In genomic region chr18:76056467-76057194, GRCh38 we compare ENCODE assay signal across 21 cellular contexts.
DNase-seq lines count a peak whose midpoint lies in the region; ATAC-seq, FAIRE-seq and TF ChIP-seq lines count a peak whose summit lies in the region.
"Had no signal": no experiment of that assay in that cellular context is flagged by ENCODE, and none has a peak within 500 bp of the region (broad histone marks: within the 10 kb centered on the region; RNA-seq: fewer than 3 reads in every experiment).

No MANE protein-coding gene starts in this region.

- no peaks in the 10 kb centered on the region for H3K36me3 Mint-ChIP-seq in activated CD4-positive, alpha-beta memory T cell treated with anti-CD3 and anti-CD28 coated beads for 36 hours
- H3K36me3 Mint-ChIP-seq: activated naive CD8-positive, alpha-beta T cell treated with anti-CD3 and anti-CD28 coated beads for 36 hours; brain; CD4-positive, alpha-beta memory T cell had no signal

- no peaks in the 10 kb centered on the region for H3K9me3 Mint-ChIP-seq in activated CD4-positive, alpha-beta memory T cell treated with anti-CD3 and anti-CD28 coated beads for 36 hours
- H3K9me3 Mint-ChIP-seq: activated naive CD8-positive, alpha-beta T cell treated with anti-CD3 and anti-CD28 coated beads for 36 hours; activated T-helper 17 cell treated with anti-CD3 and anti-CD28 coated beads, Interleukin-2, amount 50 U/mL, for 72 hours had no signal

- H3K27ac Mint-ChIP-seq in activated CD4-positive, alpha-beta memory T cell treated with anti-CD3 and anti-CD28 coated beads for 36 hours: no peak overlapping the region
- H3K27ac Mint-ChIP-seq: activated naive CD8-positive, alpha-beta T cell treated with anti-CD3 and anti-CD28 coated beads for 36 hours; activated T-helper 17 cell treated with anti-CD3 and anti-CD28 coated beads, Interleukin-2, amount 50 U/mL, for 72 hours; CD4-positive, alpha-beta memory T cell had no signal

- no peaks in the 10 kb centered on the region for H3K27me3 ChIP-seq in lower lobe of right lung (ENCODE audit: low read depth)
- H3K27me3 ChIP-seq in gastrocnemius medialis: no peaks in the 10 kb centered on the region
- H3K27me3 ChIP-seq: foreskin keratinocyte, tibial artery had no signal

- no peak overlapping the region for H3K4me3 ChIP-seq in fibroblast of the aortic adventitia (ENCODE audit: low read depth, low read length)
- peak overlapping the region; percentile 12 for H3K4me3 ChIP-seq in lower lobe of right lung
- no peak overlapping the region for H3K4me3 ChIP-seq in gastrocnemius medialis
- H3K4me3 ChIP-seq: tibial artery had no signal

- no peaks in the 10 kb centered on the region for H3K36me3 ChIP-seq in lower lobe of right lung
- no peaks in the 10 kb centered on the region for H3K36me3 ChIP-seq in gastrocnemius medialis
- H3K36me3 ChIP-seq: tibial artery had no signal

- POLR2A ChIA-PET in activated CD4-positive, alpha-beta memory T cell treated with anti-CD3 and anti-CD28 coated beads for 36 hours (lab: Charles Lee): no interaction called here

- peaks cover 2% of the 10 kb centered on the region for H3K27me3 Mint-ChIP-seq in activated CD4-positive, alpha-beta memory T cell treated with anti-CD3 and anti-CD28 coated beads for 36 hours
- H3K27me3 Mint-ChIP-seq: activated naive CD8-positive, alpha-beta T cell treated with anti-CD3 and anti-CD28 coated beads for 36 hours; activated T-helper 17 cell treated with anti-CD3 and anti-CD28 coated beads, Interleukin-2, amount 50 U/mL, for 72 hours; brain had no signal

- no peaks in the 10 kb centered on the region for H3K4me1 Mint-ChIP-seq in activated CD4-positive, alpha-beta memory T cell treated with anti-CD3 and anti-CD28 coated beads for 36 hours (ENCODE audit: low read depth)
- H3K4me1 Mint-ChIP-seq: activated naive CD8-positive, alpha-beta T cell treated with anti-CD3 and anti-CD28 coated beads for 36 hours; activated T-helper 17 cell treated with anti-CD3 and anti-CD28 coated beads, Interleukin-2, amount 50 U/mL, for 72 hours; CD4-positive, alpha-beta memory T cell had no signal

- H3K27ac ChIP-seq in lower lobe of right lung: no peak overlapping the region
- no peak overlapping the region for H3K27ac ChIP-seq in gastrocnemius medialis
- H3K27ac ChIP-seq: foreskin keratinocyte, tibial artery had no signal

- no peak for TF ChIP-seq CTCF in D721Med (IDR thresholded peaks at IDR 0.05; ENCODE audit: insufficient read depth, missing control alignments)
- TF ChIP-seq CTCF in fibroblast of the aortic adventitia (IDR thresholded peaks at IDR 0.05; ENCODE audit: insufficient read depth, low read length): no peak
- no peak for TF ChIP-seq CTCF in lower lobe of right lung (IDR thresholded peaks at IDR 0.05)
- TF ChIP-seq CTCF in gastrocnemius medialis (IDR thresholded peaks at IDR 0.05 in 4 of 5, conservative IDR thresholded peaks at IDR 0.05 in 1 of 5): no peak

- peak; percentile 30 to 37 for ATAC-seq in lower lobe of right lung
- ATAC-seq in gastrocnemius medialis: peak in 1 of 2 donors; percentile 33
- no peak for ATAC-seq in GM21390 (IDR thresholded peaks at IDR 0.05; ENCODE audit: unreplicated experiment)
- ATAC-seq: activated T-helper 17 cell treated with anti-CD3 and anti-CD28 coated beads, Interleukin-2, amount 50 U/mL, for 72 hours; foreskin keratinocyte; stimulated activated naive CD8-positive, alpha-beta T cell treated with anti-CD3 and anti-CD28 coated beads, Interleukin-15, Interleukin-2, amounts not matched to agents 100 U/mL and 50 U/mL, for 24 hours had no signal

- DNase-seq in D721Med (ENCODE audit: insufficient read length, low spot score) (no peak), fibroblast of the aortic adventitia (ENCODE audit: low read depth) (peak; percentile 0), lower lobe of right lung (no peak), gastrocnemius medialis (peak; percentile 3 to 33), anterior cingulate cortex (lab: John Stamatoyannopoulos, UW) (no peak), putamen (ENCODE audit: low spot score) (no peak)
- no peak for DNase-seq in activated CD4-positive, alpha-beta memory T cell treated with anti-CD3 and anti-CD28 coated beads for 36 hours
- DNase-seq: activated CD4-positive, alpha-beta T cell treated with anti-CD3 and anti-CD28 coated beads, Interleukin-2, amount 50 U/mL, for 1 hour; activated naive CD8-positive, alpha-beta T cell treated with anti-CD3 and anti-CD28 coated beads for 36 hours; AML-193; CD4-positive, alpha-beta memory T cell; DMS 273 treated with DMSO at 0.1 percent for 48 hours; foreskin keratinocyte; islet precursor cell; NCI-H1417; retina; stimulated activated naive CD8-positive, alpha-beta T cell treated with anti-CD3 and anti-CD28 coated beads, Interleukin-15, Interleukin-2, amounts not matched to agents 100 U/mL and 50 U/mL, for 24 hours had no signal

- intact Hi-C loops in lower lobe of right lung (cut with DNase I): no loop called here
- intact Hi-C loops in gastrocnemius medialis (cut with DNase I; ENCODE audit: low total_unique reads): no loop called here
- intact Hi-C loops in activated CD4-positive, alpha-beta memory T cell treated with anti-CD3 and anti-CD28 coated beads for 36 hours (cut with micrococcal nuclease): no loop called here

- no peak overlapping the region for H3K4me3 Mint-ChIP-seq in activated CD4-positive, alpha-beta memory T cell treated with anti-CD3 and anti-CD28 coated beads for 36 hours
- H3K4me3 Mint-ChIP-seq: activated naive CD8-positive, alpha-beta T cell treated with anti-CD3 and anti-CD28 coated beads for 36 hours; activated T-helper 17 cell treated with anti-CD3 and anti-CD28 coated beads, Interleukin-2, amount 50 U/mL, for 72 hours; brain; CD4-positive, alpha-beta memory T cell had no signal

- in situ Hi-C loops in gastrocnemius medialis (cut with MboI; ENCODE audit: low sequenced_read_pairs in 4 of 4): no loop called here

- no peak for TF ChIP-seq POLR2A in gastrocnemius medialis (IDR thresholded peaks at IDR 0.05)

- no peaks in the 10 kb centered on the region for H3K9me3 ChIP-seq in lower lobe of right lung
- H3K9me3 ChIP-seq in gastrocnemius medialis: no peaks in the 10 kb centered on the region
- H3K9me3 ChIP-seq: tibial artery had no signal

- H3K4me1 ChIP-seq in lower lobe of right lung (no peaks in the 10 kb centered on the region), gastrocnemius medialis (no peaks in the 10 kb centered on the region)
- H3K4me1 ChIP-seq: foreskin keratinocyte, tibial artery had no signal

- FAIRE-seq in D721Med (lab: Jason Lieb, UNC): peak; percentile 29

- CTCF ChIA-PET in activated CD4-positive, alpha-beta memory T cell treated with anti-CD3 and anti-CD28 coated beads for 36 hours (lab: Charles Lee): no interaction called here

Comparison
In these comparisons a context has a peak if more than half of its experiments do, and no peak if none do; other contexts are left out.
1. DNase-seq: peak in fibroblast of the aortic adventitia (single experiment) and gastrocnemius medialis (2 of 2); none in D721Med (single experiment), lower lobe of right lung (single experiment), anterior cingulate cortex (0 of 58), putamen (single experiment) and activated CD4-positive, alpha-beta memory T cell treated with anti-CD3 and anti-CD28 coated beads for 36 hours (single experiment).